Comparison of ENCODE assay signal across 28 cellular contexts in genomic region chr2:122539311-122539710, GRCh38.
"Had no signal": no experiment of that assay in that cellular context is flagged by ENCODE, and none has a peak within 500 bp of the region (broad histone marks: within the 10 kb centered on the region; RNA-seq: fewer than 3 reads in every experiment).

No MANE protein-coding gene starts in this region.

- H3K36me3 ChIP-seq: ascending aorta, breast epithelium, cardiac muscle cell, colonic mucosa, gastrocnemius medialis, heart left ventricle had no signal

- H3K4me3 ChIP-seq: ascending aorta, breast epithelium, cardiac muscle cell, colonic mucosa, dorsolateral prefrontal cortex, gastrocnemius medialis, heart left ventricle had no signal

- H3K27ac ChIP-seq: ascending aorta, breast epithelium, cardiac muscle cell, colonic mucosa, dorsolateral prefrontal cortex, gastrocnemius medialis, heart left ventricle had no signal

- ATAC-seq: activated T-cell treated with anti-CD3 and anti-CD28 coated beads, Interleukin-2, amount 50 U/mL, for 72 hours; esophagus mucosa; gastrocnemius medialis; heart left ventricle; WTC11 had no signal

- H3K4me1 ChIP-seq: ascending aorta, breast epithelium, colonic mucosa, gastrocnemius medialis, heart left ventricle had no signal

- DNase-seq: activated CD4-positive, alpha-beta memory T cell treated with anti-CD3 and anti-CD28 coated beads, Interleukin-2, amount 10 ng/mL, durations not matched to agents 7 days and 5 days; activated CD4-positive, alpha-beta T cell treated with anti-CD3 and anti-CD28 coated beads for 1 hour; activated CD4-positive, alpha-beta T cell treated with anti-CD3 and anti-CD28 coated beads for 4 hours; activated CD4-positive, alpha-beta T cell treated with anti-CD3 and anti-CD28 coated beads, Interleukin-2, amount 10 ng/mL, durations not matched to agents 7 days and 5 days; activated CD4-positive, alpha-beta T cell treated with anti-CD3 and anti-CD28 coated beads, Interleukin-2, amount 50 U/mL, for 4 hours; activated CD8-positive, alpha-beta memory T cell treated with anti-CD3 and anti-CD28 coated beads, Interleukin-2, amount 50 U/mL, for 48 hours; activated gamma-delta T cell; activated naive CD4-positive, alpha-beta T cell treated with anti-CD3 and anti-CD28 coated beads, Interleukin-2, amount 50 U/mL, for 16 hours; activated naive CD4-positive, alpha-beta T cell treated with Interleukin-2 at 50 U/mL for 16 hours; activated T-cell treated with anti-CD3 and anti-CD28 coated beads for 4 hours; activated T-cell treated with anti-CD3 and anti-CD28 coated beads, Interleukin-2, amount 50 U/mL, for 24 hours; activated T-cell treated with anti-CD3 and anti-CD28 coated beads, Interleukin-2, amount 50 U/mL, for 72 hours; central memory CD4-positive, alpha-beta T cell; cerebellar nuclear complex; colonic mucosa; dorsolateral prefrontal cortex; effector memory CD4-positive, alpha-beta T cell; endodermal cell; foreskin fibroblast; gastrocnemius medialis; glutamatergic neuron; heart left ventricle; T-helper 2 cell had no signal

- H3K9me3 ChIP-seq: ascending aorta, breast epithelium, colonic mucosa, gastrocnemius medialis, heart left ventricle had no signal

- H3K27me3 ChIP-seq: ascending aorta, breast epithelium, cardiac muscle cell, colonic mucosa, dorsolateral prefrontal cortex, gastrocnemius medialis, heart left ventricle had no signal
